1 cellular context compared by ENCODE assay signal in the genomic region with DNA sequence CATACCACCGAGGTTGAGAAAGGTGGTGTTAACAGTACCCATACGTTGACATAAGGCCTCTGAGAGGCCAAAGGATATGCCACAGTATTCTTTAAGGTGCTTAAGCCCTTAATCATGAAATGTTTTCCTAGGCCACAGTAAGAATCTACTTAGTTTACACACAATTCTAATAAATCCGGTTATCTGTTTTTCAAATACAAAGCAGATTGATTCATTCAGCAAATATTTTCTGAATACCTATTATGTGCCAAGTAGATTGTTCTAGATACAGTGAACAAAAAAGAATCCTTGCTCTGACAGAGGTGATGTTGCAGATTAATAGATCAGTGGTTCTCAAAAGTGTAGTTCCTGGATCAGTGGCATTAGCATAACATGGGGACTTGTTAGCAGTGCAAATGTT.
TF ChIP-seq lines count a peak whose summit lies in the region.

No MANE protein-coding gene starts in this region.

TF ChIP-seq in H1, 55 proteins besides CTCF, POLR2A, EP300 and RAD21:
- no peak for TF ChIP-seq CHD1 (IDR thresholded peaks at IDR 0.05; ENCODE audit: low read depth, low read length)
- TF ChIP-seq TCF12 (IDR thresholded peaks at IDR 0.05; ENCODE audit: low read depth, low read length) = no peak
- TF ChIP-seq ATF3 (IDR thresholded peaks at IDR 0.05; ENCODE audit: insufficient read depth, low read depth, low read length) = no peak
- no peak for TF ChIP-seq EZH2 (IDR thresholded peaks at IDR 0.05; ENCODE audit: low read depth, low read length, severe bottlenecking)
TF ChIP-seq in H1: peak in this region for 0.
